ENCODE assay signal across 11 cellular contexts in genomic region chr1:201013991-201014815, GRCh38. TPM values are rescaled to one million over a fixed set of nuclear protein-coding genes. Genes with fewer than 3 reads are reported as not detected.
DNase-seq lines count a peak whose midpoint lies in the region; ATAC-seq, FAIRE-seq and TF ChIP-seq lines count a peak whose summit lies in the region.
"Had no signal": no experiment of that assay in that cellular context is flagged by ENCODE, and none has a peak within 500 bp of the region (broad histone marks: within the 10 kb centered on the region; RNA-seq: fewer than 3 reads in every experiment).

No MANE protein-coding gene starts in this region.

- peak overlapping the region; percentile 21 for H2BK120ac ChIP-seq in neuronal stem cell (ENCODE audit: low read depth, low read length)

- no peak overlapping the region for H3K4ac ChIP-seq in neuronal stem cell (ENCODE audit: low read length)

- H4K8ac ChIP-seq in neuronal stem cell (ENCODE audit: low read depth, low read length) = no peak overlapping the region

- peak overlapping the region; percentile 8 for H2BK12ac ChIP-seq in neuronal stem cell (ENCODE audit: low read length)

- H3K27me3 ChIP-seq in NT2/D1 (ENCODE audit: insufficient read depth, insufficient read length) = no peaks in the 10 kb centered on the region
- H3K27me3 ChIP-seq in neuronal stem cell (ENCODE audit: control insufficient read depth in 3 of 3, insufficient read depth in 3 of 3, low read depth in 1 of 3, low read length in 3 of 3) = no peaks in the 10 kb centered on the region
- H3K27me3 ChIP-seq: adrenal gland had no signal

- DNase-seq in D721Med (ENCODE audit: insufficient read length, low spot score) (peak; percentile 75), NT2/D1 (ENCODE audit: low read depth, low spot score) (no peak), globus pallidus (ENCODE audit: low spot score) (peak; percentile 77), neuronal stem cell (ENCODE audit: low spot score) (no peak), HT-29 (ENCODE audit: low spot score) (no peak), activated gamma-delta T cell (lab: John Stamatoyannopoulos, UW) (no peak)
- DNase-seq in activated CD4-positive, CD25-positive, alpha-beta regulatory T cell treated with anti-CD3 and anti-CD28 coated beads, Interleukin-2, amount 50 U/mL, for 72 hours = no peak
- DNase-seq: stimulated activated CD4-positive, alpha-beta T cell treated with anti-CD3 and anti-CD28 coated beads, Interleukin-4, amount 100 ng/mL, for 24 hours had no signal

- TF ChIP-seq CTCF in D721Med (IDR thresholded peaks at IDR 0.05; ENCODE audit: insufficient read depth, missing control alignments) = no peak

- no peaks in the 10 kb centered on the region for H3K9me3 ChIP-seq in NT2/D1 (ENCODE audit: insufficient read depth, low read length)
- no peaks in the 10 kb centered on the region for H3K9me3 ChIP-seq in neuronal stem cell (replicated peaks in 1 of 2; ENCODE audit: control insufficient read depth in 2 of 2, insufficient read depth in 1 of 2, low read depth in 1 of 2, low read length in 2 of 2)
- H3K9me3 ChIP-seq: adrenal gland had no signal

- H3K18ac ChIP-seq in neuronal stem cell (ENCODE audit: low read length) = peak overlapping the region; percentile 86

- no peak for ATAC-seq in GM21786 (IDR thresholded peaks at IDR 0.05; ENCODE audit: unreplicated experiment)

- H3K4me3 ChIP-seq in NT2/D1 (ENCODE audit: insufficient read length, low read depth) = no peak overlapping the region
- no peak overlapping the region for H3K4me3 ChIP-seq in neuronal stem cell (ENCODE audit: low read length in 2 of 2)
- H3K4me3 ChIP-seq: adrenal gland had no signal

- peak overlapping the region; percentile 67 for H2AK5ac ChIP-seq in neuronal stem cell (ENCODE audit: low read depth, low read length)

- H3K36me3 ChIP-seq in NT2/D1 (ENCODE audit: insufficient read depth, insufficient read length, low read length) = no peaks in the 10 kb centered on the region
- H3K36me3 ChIP-seq in neuronal stem cell (replicated peaks in 1 of 2; ENCODE audit: control insufficient read depth in 2 of 2, insufficient read depth in 2 of 2, low read length in 2 of 2) = peaks cover 0 to 1% of the 10 kb centered on the region in 2 donors
- H3K36me3 ChIP-seq: adrenal gland had no signal

- no CpG with 5 or more reads among the region's 33 CpGs for WGBS in neuronal stem cell (ENCODE audit: extremely low coverage in 2 of 2, insufficient read length in 2 of 2, insufficient replicate concordance in 1 of 2), 2 donors

- H2BK5ac ChIP-seq in neuronal stem cell (ENCODE audit: low read length) = no peak overlapping the region

- H4K91ac ChIP-seq in neuronal stem cell (ENCODE audit: low read depth, low read length, poor library complexity) = no peak overlapping the region

- peak overlapping the region; percentile 57 for H2BK15ac ChIP-seq in neuronal stem cell (ENCODE audit: low read length)

- peak overlapping the region; percentile 40 for H3K23ac ChIP-seq in neuronal stem cell (ENCODE audit: low read depth, low read length, poor library complexity)

- H3K4me1 ChIP-seq in NT2/D1 (ENCODE audit: insufficient read depth, insufficient read length) (peaks cover 34% of the 10 kb centered on the region), neuronal stem cell (ENCODE audit: control insufficient read depth in 2 of 2, insufficient read depth in 1 of 2, low read depth in 1 of 2, low read length in 2 of 2) (peaks cover 25 to 38% of the 10 kb centered on the region in 2 donors)

- H3K9ac ChIP-seq in NT2/D1 (ENCODE audit: insufficient read length, low read depth) = peak overlapping the region; percentile 5
- H3K9ac ChIP-seq in neuronal stem cell (ENCODE audit: low read depth, low read length, poor library complexity) = no peak overlapping the region

- no peak overlapping the region for H3K4me2 ChIP-seq in neuronal stem cell (ENCODE audit: insufficient read depth, low read length, poor library complexity, severe bottlenecking)

- H3K14ac ChIP-seq in neuronal stem cell (ENCODE audit: low read length) = peak overlapping the region; percentile 78

- H3K27ac ChIP-seq in neuronal stem cell (replicated peaks; ENCODE audit: low read length) = no peak overlapping the region

- no peaks in the 10 kb centered on the region for H3K79me1 ChIP-seq in neuronal stem cell (ENCODE audit: low read depth, low read length)

- no peak for FAIRE-seq in D721Med (lab: Jason Lieb, UNC)
- FAIRE-seq: TTC549 had no signal

- H2AFZ ChIP-seq in neuronal stem cell (ENCODE audit: low read length) = peak overlapping the region; percentile 65

RNA-seq across cellular contexts. Expression of gene KIF21B, which starts 9.3 kb away (rescaled TPM):
- polyA plus RNA-seq in neuronal stem cell (2013, experiment 1 of 2) = 8.0 TPM
- 8.0 TPM for polyA plus RNA-seq in neuronal stem cell (2013, experiment 2 of 2)
- total RNA-seq in HT-29 (2014; rRNA removed; shearing (Covaris generic)) = 3.8 and 4.8 TPM in 2 replicates

Comparison
In these comparisons a context has a peak if more than half of its experiments do, and no peak if none do; other contexts are left out.
1. DNase-seq: peak in D721Med (single experiment) and globus pallidus (single experiment); none in NT2/D1 (single experiment), neuronal stem cell (single experiment), HT-29 (single experiment), activated gamma-delta T cell (single experiment) and activated CD4-positive, CD25-positive, alpha-beta regulatory T cell treated with anti-CD3 and anti-CD28 coated beads, Interleukin-2, amount 50 U/mL, for 72 hours (single experiment).